Comparison of ENCODE assay signal across 21 cellular contexts in the genomic region with DNA sequence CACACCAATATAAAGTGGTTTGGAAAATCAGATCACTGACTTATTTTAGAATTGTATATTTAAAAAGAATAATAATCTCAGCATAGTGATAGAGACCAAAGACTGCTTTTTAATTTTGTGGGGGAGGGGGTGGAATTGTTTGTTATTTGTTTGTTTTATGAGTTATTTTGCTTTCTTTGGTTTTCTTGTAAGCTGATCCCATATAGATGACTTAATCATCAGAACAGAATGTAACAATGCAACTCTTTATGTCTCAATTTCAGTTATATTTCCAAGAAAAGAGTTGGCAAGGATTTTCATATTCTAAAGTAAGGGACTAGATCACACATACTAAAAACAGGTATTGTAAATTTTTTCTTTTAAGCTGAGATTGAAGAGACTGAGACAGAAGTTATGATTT.
DNase-seq lines count a peak whose midpoint lies in the region; ATAC-seq and TF ChIP-seq lines count a peak whose summit lies in the region.
"Had no signal": no experiment of that assay in that cellular context is flagged by ENCODE, and none has a peak within 500 bp of the region (broad histone marks: within the 10 kb centered on the region; RNA-seq: fewer than 3 reads in every experiment).

No MANE protein-coding gene starts in this region.

- H3K9me3 Mint-ChIP-seq in activated CD8-positive, alpha-beta memory T cell treated with anti-CD3 and anti-CD28 coated beads, Interleukin-2, amount 10 ng/mL, durations not matched to agents 7 days and 5 days (ENCODE audit: low read depth): peaks cover 9% of the 10 kb centered on the region

- no peaks in the 10 kb centered on the region for H3K79me2 ChIP-seq in ACC112 (ENCODE audit: control insufficient read depth, insufficient read depth, low read length, unreplicated experiment)

- ATAC-seq in RWPE2 (ENCODE audit: low read depth) (peak; percentile 65), GM21515 (IDR thresholded peaks at IDR 0.05; ENCODE audit: unreplicated experiment) (no peak)
- no peak for ATAC-seq in activated CD8-positive, alpha-beta memory T cell treated with anti-CD3 and anti-CD28 coated beads, Interleukin-2, amount 10 ng/mL, durations not matched to agents 7 days and 5 days
- ATAC-seq: GM12878, K562 had no signal

- H2AFZ ChIP-seq in ACC112 (ENCODE audit: low read length, unreplicated experiment): no peak overlapping the region
- H2AFZ ChIP-seq: PC-9 had no signal

- H3K4me3 ChIP-seq in ACC112 (ENCODE audit: low read depth, low read length) (peak overlapping the region; percentile 27; the same call in 1 of the 2 replicates), RWPE2 (ENCODE audit: severe bottlenecking) (no peak overlapping the region), choroid plexus epithelial cell (ENCODE audit: low read depth, low read length) (no peak overlapping the region), fibroblast of villous mesenchyme (ENCODE audit: low read depth, low read length) (no peak overlapping the region)
- H3K4me3 ChIP-seq: BLaER1, GM12878, HAP-1, K562, PC-9 had no signal

- H3K9me3 ChIP-seq in RWPE2 (ENCODE audit: severe bottlenecking): no peaks in the 10 kb centered on the region
- H3K9me3 ChIP-seq: BLaER1, HAP-1 had no signal

- H3K36me3 Mint-ChIP-seq in activated CD8-positive, alpha-beta memory T cell treated with anti-CD3 and anti-CD28 coated beads, Interleukin-2, amount 10 ng/mL, durations not matched to agents 7 days and 5 days: no peaks in the 10 kb centered on the region
- H3K36me3 Mint-ChIP-seq: CD8-positive, alpha-beta memory T cell had no signal

- H3K4me1 ChIP-seq in ACC112 (ENCODE audit: control insufficient read depth, insufficient read depth, low read length, unreplicated experiment): peaks cover 54% of the 10 kb centered on the region
- peaks cover 55% of the 10 kb centered on the region for H3K4me1 ChIP-seq in RWPE2 (ENCODE audit: insufficient read depth, poor library complexity, severe bottlenecking)
- H3K4me1 ChIP-seq: BLaER1, HAP-1 had no signal

- CTCF ChIA-PET in activated CD8-positive, alpha-beta memory T cell treated with anti-CD3 and anti-CD28 coated beads, Interleukin-2, amount 10 ng/mL, durations not matched to agents 7 days and 5 days (lab: Charles Lee): no interaction called here

- no peaks in the 10 kb centered on the region for H3K27me3 Mint-ChIP-seq in activated CD8-positive, alpha-beta memory T cell treated with anti-CD3 and anti-CD28 coated beads, Interleukin-2, amount 10 ng/mL, durations not matched to agents 7 days and 5 days
- H3K27me3 Mint-ChIP-seq: CD8-positive, alpha-beta memory T cell had no signal

- no peaks in the 10 kb centered on the region for H3K36me3 ChIP-seq in ACC112 (ENCODE audit: insufficient read depth, low read length)
- H3K36me3 ChIP-seq in RWPE2 (ENCODE audit: low read depth): no peaks in the 10 kb centered on the region
- H3K36me3 ChIP-seq: BLaER1, HAP-1 had no signal

- H3K4me1 Mint-ChIP-seq in activated CD8-positive, alpha-beta memory T cell treated with anti-CD3 and anti-CD28 coated beads, Interleukin-2, amount 10 ng/mL, durations not matched to agents 7 days and 5 days: no peaks in the 10 kb centered on the region
- H3K4me1 Mint-ChIP-seq: CD8-positive, alpha-beta memory T cell had no signal

- TF ChIP-seq CTCF in RWPE2 (IDR thresholded peaks at IDR 0.05; ENCODE audit: poor library complexity, severe bottlenecking): no peak
- no peak for TF ChIP-seq CTCF in choroid plexus epithelial cell (conservative IDR thresholded peaks at IDR 0.05; ENCODE audit: low read depth, low read length)
- TF ChIP-seq CTCF in fibroblast of villous mesenchyme (IDR thresholded peaks at IDR 0.05; ENCODE audit: insufficient read depth, low read depth, low read length): no peak

- DNase-seq in RWPE2 (ENCODE audit: low spot score) (no peak), choroid plexus epithelial cell (ENCODE audit: low read depth) (peak; percentile 77), fibroblast of villous mesenchyme (ENCODE audit: low read depth) (peak; percentile 16), NCI-H2081 treated with DMSO at 0.1 percent for 48 hours (lab: John Stamatoyannopoulos, UW) (no peak), AG08395 (ENCODE audit: low spot score) (no peak)
- no peak for DNase-seq in activated CD8-positive, alpha-beta memory T cell treated with anti-CD3 and anti-CD28 coated beads, Interleukin-2, amount 10 ng/mL, durations not matched to agents 7 days and 5 days
- DNase-seq: 8988T; CD8-positive, alpha-beta memory T cell; DND-41; GDM1; NCI-H146; NCI-H2081; NCI-H510A; NCI-H774; PC-9 had no signal

- H3K27ac ChIP-seq in ACC112 (ENCODE audit: low read depth, low read length): peak overlapping the region; percentile 76
- peak overlapping the region; percentile 88 for H3K27ac ChIP-seq in RWPE2 (ENCODE audit: poor library complexity, severe bottlenecking)
- H3K27ac ChIP-seq: BLaER1, PC-9 had no signal

- H3K4me3 Mint-ChIP-seq in activated CD8-positive, alpha-beta memory T cell treated with anti-CD3 and anti-CD28 coated beads, Interleukin-2, amount 10 ng/mL, durations not matched to agents 7 days and 5 days: no peak overlapping the region
- H3K4me3 Mint-ChIP-seq: CD8-positive, alpha-beta memory T cell had no signal

- H3K27ac Mint-ChIP-seq in activated CD8-positive, alpha-beta memory T cell treated with anti-CD3 and anti-CD28 coated beads, Interleukin-2, amount 10 ng/mL, durations not matched to agents 7 days and 5 days: no peak overlapping the region
- H3K27ac Mint-ChIP-seq: CD8-positive, alpha-beta memory T cell had no signal

- H3K27me3 ChIP-seq in ACC112 (ENCODE audit: insufficient read depth, low read length) (no peaks in the 10 kb centered on the region), RWPE2 (ENCODE audit: insufficient read depth, poor library complexity, severe bottlenecking) (no peaks in the 10 kb centered on the region)
- H3K27me3 ChIP-seq: BLaER1 had no signal

Comparison
In these comparisons a context has a peak if more than half of its experiments do, and no peak if none do; other contexts are left out.
1. DNase-seq: peak in choroid plexus epithelial cell (single experiment) and fibroblast of villous mesenchyme (single experiment); none in RWPE2 (single experiment), NCI-H2081 treated with DMSO at 0.1 percent for 48 hours (single experiment), activated CD8-positive, alpha-beta memory T cell treated with anti-CD3 and anti-CD28 coated beads, Interleukin-2, amount 10 ng/mL, durations not matched to agents 7 days and 5 days (single experiment) and AG08395 (single experiment).